ENCODE assay signal across 14 cellular contexts in the genomic region with DNA sequence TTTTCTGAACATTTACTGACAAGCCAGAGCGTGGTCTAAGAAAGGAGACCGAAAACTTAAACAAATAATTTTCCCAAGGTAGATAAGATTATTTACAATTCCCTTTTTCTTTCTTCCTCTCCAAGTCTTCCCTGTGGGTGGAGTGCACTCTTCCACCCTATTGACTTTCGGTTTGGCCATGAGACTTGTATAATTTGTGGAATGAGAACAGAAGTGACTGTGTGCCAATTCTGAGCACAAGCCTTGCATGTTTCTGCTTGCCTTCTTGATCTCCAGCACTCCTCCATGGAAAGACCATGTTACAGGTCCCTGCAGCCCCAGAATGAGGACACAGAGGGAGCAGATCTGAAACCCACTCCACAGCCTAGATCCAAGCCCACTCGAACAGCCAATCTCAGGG.
"Had no signal": no experiment of that assay in that cellular context is flagged by ENCODE, and none has a peak within 500 bp of the region (broad histone marks: within the 10 kb centered on the region; RNA-seq: fewer than 3 reads in every experiment).

No MANE protein-coding gene starts in this region.

- ATAC-seq: activated CD8-positive, alpha-beta T cell treated with anti-CD3 and anti-CD28 coated beads for 36 hours; activated naive CD8-positive, alpha-beta T cell treated with anti-CD3 and anti-CD28 coated beads, Interleukin-2, amount 50 U/mL, for 24 hours; natural killer cell had no signal

- H3K4me3 ChIP-seq: tibial nerve had no signal

- H3K27ac ChIP-seq: tibial nerve, WERI-Rb-1 had no signal

- H3K9me3 ChIP-seq: tibial nerve had no signal

- DNase-seq: activated CD4-positive, alpha-beta T cell treated with anti-CD3 and anti-CD28 coated beads for 4 hours; activated CD8-positive, alpha-beta memory T cell treated with anti-CD3 and anti-CD28 coated beads, Interleukin-2, amount 50 U/mL, for 4 hours; activated CD8-positive, alpha-beta T cell treated with anti-CD3 and anti-CD28 coated beads for 36 hours; activated naive CD4-positive, alpha-beta T cell; activated naive CD8-positive, alpha-beta T cell treated with anti-CD3 and anti-CD28 coated beads, Interleukin-2, amount 50 U/mL, for 24 hours; caudate nucleus; cortex of kidney; effector CD8-positive, alpha-beta T cell; natural killer cell; nucleus accumbens; right cardiac atrium; small intestine; WERI-Rb-1 had no signal

- H3K36me3 ChIP-seq: tibial nerve, WERI-Rb-1 had no signal

- H3K27me3 ChIP-seq: tibial nerve had no signal

- H3K4me1 ChIP-seq: tibial nerve had no signal
